8 cellular contexts compared by ENCODE assay signal in the genomic region with DNA sequence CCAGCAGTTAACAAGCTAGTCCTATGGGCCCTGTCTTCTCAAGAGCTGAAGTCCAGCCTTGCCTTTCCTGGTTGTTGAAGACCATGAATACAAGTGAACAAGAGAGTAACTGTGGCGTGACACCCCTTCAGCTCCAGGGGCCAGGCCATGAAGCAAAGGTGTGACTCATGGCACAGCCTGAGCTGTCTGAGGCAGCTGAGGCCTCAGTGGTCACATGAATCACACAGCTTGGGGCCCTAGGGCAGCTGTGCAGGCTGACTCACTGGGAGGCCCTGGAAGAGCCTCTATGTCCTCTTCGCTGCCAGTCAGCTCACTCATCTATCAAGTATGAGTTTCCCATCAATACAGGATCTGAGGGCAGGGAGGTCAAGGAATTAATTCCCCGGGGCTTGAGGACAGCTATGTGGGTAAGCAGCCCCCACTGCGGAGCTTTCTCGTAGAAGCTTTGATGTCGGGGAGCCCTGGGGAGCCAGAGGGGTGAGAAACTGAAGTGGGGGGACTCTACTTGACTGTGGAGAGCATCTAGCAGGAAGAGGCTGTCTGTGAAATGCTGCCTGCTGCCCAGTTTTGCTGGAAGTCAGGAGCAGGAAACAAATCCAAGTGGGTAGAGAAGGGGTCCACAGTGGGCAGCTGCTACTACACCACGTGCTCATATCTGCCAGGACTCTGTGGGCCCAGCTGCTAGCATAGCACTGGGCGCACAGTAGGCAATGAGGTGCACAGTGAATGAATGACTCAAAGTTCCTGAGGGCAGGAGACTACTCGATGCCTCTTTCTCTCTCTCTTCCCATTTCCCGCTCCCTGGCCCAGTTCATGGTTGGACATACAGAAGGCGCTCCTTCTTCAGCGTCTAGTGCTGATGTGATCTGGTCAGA. TPM values are rescaled to one million over a fixed set of nuclear protein-coding genes. Genes with fewer than 3 reads are reported as not detected.
A peak's percentile ranks its signal among the peaks of the same experiment; 100 is the strongest.
DNase-seq lines count a peak whose midpoint lies in the region; ATAC-seq lines count a peak whose summit lies in the region.

No MANE protein-coding gene starts in this region.

- intact Hi-C loops in activated T-helper 2 cell treated with anti-CD3 and anti-CD28 coated beads, Interferon-gamma antibody, Interleukin-2, Interleukin-4, amounts not matched to agents 10 μg/mL and 5 μg/mL and 100 μg/mL, durations not matched to agents 14 hours and 24 hours and 36 hours (cut with micrococcal nuclease): no loop called here

- peaks cover 31% of the 10 kb centered on the region for H3K4me1 Mint-ChIP-seq in activated T-helper 2 cell treated with anti-CD3 and anti-CD28 coated beads, Interferon-gamma antibody, Interleukin-2, Interleukin-4, amounts not matched to agents 10 μg/mL and 5 μg/mL and 100 μg/mL, durations not matched to agents 14 hours and 24 hours and 36 hours (ENCODE audit: low read depth)

- peak overlapping the region; percentile 93 for H3K27ac Mint-ChIP-seq in activated T-helper 2 cell treated with anti-CD3 and anti-CD28 coated beads, Interferon-gamma antibody, Interleukin-2, Interleukin-4, amounts not matched to agents 10 μg/mL and 5 μg/mL and 100 μg/mL, durations not matched to agents 14 hours and 24 hours and 36 hours

- peak overlapping the region; percentile 43 for H3K4me3 Mint-ChIP-seq in activated T-helper 2 cell treated with anti-CD3 and anti-CD28 coated beads, Interferon-gamma antibody, Interleukin-2, Interleukin-4, amounts not matched to agents 10 μg/mL and 5 μg/mL and 100 μg/mL, durations not matched to agents 14 hours and 24 hours and 36 hours (ENCODE audit: low read depth)

- peaks cover 8% of the 10 kb centered on the region for H3K36me3 Mint-ChIP-seq in activated T-helper 2 cell treated with anti-CD3 and anti-CD28 coated beads, Interferon-gamma antibody, Interleukin-2, Interleukin-4, amounts not matched to agents 10 μg/mL and 5 μg/mL and 100 μg/mL, durations not matched to agents 14 hours and 24 hours and 36 hours (ENCODE audit: low read depth)

- no peaks in the 10 kb centered on the region for H3K9me3 Mint-ChIP-seq in activated T-helper 2 cell treated with anti-CD3 and anti-CD28 coated beads, Interferon-gamma antibody, Interleukin-2, Interleukin-4, amounts not matched to agents 10 μg/mL and 5 μg/mL and 100 μg/mL, durations not matched to agents 14 hours and 24 hours and 36 hours

- no peak for ATAC-seq in HG02840 (IDR thresholded peaks at IDR 0.05; ENCODE audit: low FRiP score, unreplicated experiment)

- H3K27me3 Mint-ChIP-seq in activated T-helper 2 cell treated with anti-CD3 and anti-CD28 coated beads, Interferon-gamma antibody, Interleukin-2, Interleukin-4, amounts not matched to agents 10 μg/mL and 5 μg/mL and 100 μg/mL, durations not matched to agents 14 hours and 24 hours and 36 hours (ENCODE audit: low read depth): no peaks in the 10 kb centered on the region

- peak; percentile 64 for DNase-seq in CD1c-positive myeloid dendritic cell (ENCODE audit: extremely low spot score)
- DNase-seq in NCI-H69 (lab: John Stamatoyannopoulos, UW): peak; percentile 51
- peak; percentile 43 for DNase-seq in activated T-helper 2 cell treated with anti-CD3 and anti-CD28 coated beads, Interferon-gamma antibody, Interleukin-2, Interleukin-4, amounts not matched to agents 10 μg/mL and 5 μg/mL and 100 μg/mL, durations not matched to agents 14 hours and 24 hours and 36 hours (ENCODE audit: low spot score)
- DNase-seq in hepatic stellate cell (ENCODE audit: low spot score): peak; percentile 96
- peak; percentile 86 for DNase-seq in stimulated activated CD4-positive, alpha-beta T cell treated with anti-CD3 and anti-CD28 coated beads, Interleukin-4, amount 100 ng/mL, for 24 hours
- DNase-seq in SK-N-DZ (ENCODE audit: low spot score): no peak
- DNase-seq in germinal center (ENCODE audit: low spot score): no peak

RNA-seq across cellular contexts. Expression of a gene that starts 13.7 kb away (rescaled TPM):
- not detected in 2 replicates for total RNA-seq in activated T-helper 2 cell treated with anti-CD3 and anti-CD28 coated beads, Interferon-gamma antibody, Interleukin-2, Interleukin-4, amounts not matched to agents 10 μg/mL and 5 μg/mL and 100 μg/mL, durations not matched to agents 14 hours and 24 hours and 36 hours
- not detected in 2 replicates for polyA plus RNA-seq in SK-N-DZ (2014; cell fraction: cytosol; rRNA removed)
- polyA plus RNA-seq in SK-N-DZ (2014; cell fraction: nucleus; rRNA removed): 0.38 TPM in 1 of 2 replicates, not detected in the other

RNA-seq across cellular contexts. Expression of a gene that starts 21.3 kb away (rescaled TPM):
- total RNA-seq in activated T-helper 2 cell treated with anti-CD3 and anti-CD28 coated beads, Interferon-gamma antibody, Interleukin-2, Interleukin-4, amounts not matched to agents 10 μg/mL and 5 μg/mL and 100 μg/mL, durations not matched to agents 14 hours and 24 hours and 36 hours: 179 and 183 TPM in 2 replicates
- 270 and 283 TPM in 2 replicates for polyA plus RNA-seq in SK-N-DZ (2014; cell fraction: cytosol; rRNA removed)
- polyA plus RNA-seq in SK-N-DZ (2014; cell fraction: nucleus; rRNA removed): 178 and 255 TPM in 2 replicates

RNA-seq across cellular contexts. Expression of a gene that starts 28.0 kb away (rescaled TPM):
- 31.4 and 33.0 TPM in 2 replicates for total RNA-seq in activated T-helper 2 cell treated with anti-CD3 and anti-CD28 coated beads, Interferon-gamma antibody, Interleukin-2, Interleukin-4, amounts not matched to agents 10 μg/mL and 5 μg/mL and 100 μg/mL, durations not matched to agents 14 hours and 24 hours and 36 hours
- polyA plus RNA-seq in SK-N-DZ (2014; cell fraction: cytosol; rRNA removed): 9.7 and 12.5 TPM in 2 replicates
- 16.3 and 18.4 TPM in 2 replicates for polyA plus RNA-seq in SK-N-DZ (2014; cell fraction: nucleus; rRNA removed)

Comparison
In these comparisons a context has a peak if more than half of its experiments do, and no peak if none do; other contexts are left out.
1. DNase-seq: peak in CD1c-positive myeloid dendritic cell (single experiment), NCI-H69 (single experiment), activated T-helper 2 cell treated with anti-CD3 and anti-CD28 coated beads, Interferon-gamma antibody, Interleukin-2, Interleukin-4, amounts not matched to agents 10 μg/mL and 5 μg/mL and 100 μg/mL, durations not matched to agents 14 hours and 24 hours and 36 hours (single experiment), hepatic stellate cell (single experiment) and stimulated activated CD4-positive, alpha-beta T cell treated with anti-CD3 and anti-CD28 coated beads, Interleukin-4, amount 100 ng/mL, for 24 hours (single experiment); none in SK-N-DZ (single experiment) and germinal center (single experiment).